ENCODE assay signal across 9 cellular contexts in genomic region chr5:151051066-151051930, GRCh38. TPM values are rescaled to one million over a fixed set of nuclear protein-coding genes. Genes with fewer than 3 reads are reported as not detected.
DNase-seq lines count a peak whose midpoint lies in the region; ATAC-seq, FAIRE-seq and TF ChIP-seq lines count a peak whose summit lies in the region.
"Had no signal": no experiment of that assay in that cellular context is flagged by ENCODE, and none has a peak within 500 bp of the region (broad histone marks: within the 10 kb centered on the region; RNA-seq: fewer than 3 reads in every experiment).

No MANE protein-coding gene starts in this region.

- H3K36me3 Mint-ChIP-seq in CD4-positive, CD25-positive, alpha-beta regulatory T cell: peaks cover 58% of the 10 kb centered on the region
- peaks cover 22% of the 10 kb centered on the region for H3K36me3 Mint-ChIP-seq in type B pancreatic cell

- no peak for FAIRE-seq in pancreas (lab: Jason Lieb, UNC)

- WGBS in pancreas, 2 donors: 65 to 71% methylated on average over 6 of the region's 6 CpGs

- H3K4me1 Mint-ChIP-seq in CD4-positive, CD25-positive, alpha-beta regulatory T cell: peaks cover 0 to 31% (median 15%) of the 10 kb centered on the region in 4 donors
- no peaks in the 10 kb centered on the region for H3K4me1 Mint-ChIP-seq in type B pancreatic cell (ENCODE audit: unreplicated experiment)

- H3K27me3 ChIP-seq in CD4-positive, CD25-positive, alpha-beta regulatory T cell (ENCODE audit: control insufficient read depth, insufficient read depth, low read length): no peaks in the 10 kb centered on the region
- H3K27me3 ChIP-seq in SJSA1 (replicated peaks) (no peaks in the 10 kb centered on the region), pancreas (no peaks in the 10 kb centered on the region)

- peak; percentile 77 to 80 for ATAC-seq in CD4-positive, CD25-positive, alpha-beta regulatory T cell (ENCODE audit: low read depth in 2 of 2)
- ATAC-seq in GM19372 (IDR thresholded peaks at IDR 0.05; ENCODE audit: low read depth, unreplicated experiment) (peak; percentile 76), HG03571 (IDR thresholded peaks at IDR 0.05; ENCODE audit: unreplicated experiment) (peak; percentile 63), pancreas (peak; percentile 72 to 93 (median 88))

- H3K4me3 ChIP-seq in CD4-positive, CD25-positive, alpha-beta regulatory T cell (ENCODE audit: low read depth, low read length): no peak overlapping the region
- H3K4me3 ChIP-seq in SJSA1 (no peak overlapping the region), pancreas (no peak overlapping the region)

- peaks cover 94% of the 10 kb centered on the region for H3K36me3 ChIP-seq in CD4-positive, CD25-positive, alpha-beta regulatory T cell (ENCODE audit: control insufficient read depth, insufficient read depth, low read length)
- H3K36me3 ChIP-seq in SJSA1 (peaks cover 96% of the 10 kb centered on the region), pancreas (peaks cover 0 to 43% (median 15%) of the 10 kb centered on the region in 3 donors)

- H3K27me3 Mint-ChIP-seq in CD4-positive, CD25-positive, alpha-beta regulatory T cell: no peaks in the 10 kb centered on the region
- H3K27me3 Mint-ChIP-seq in type B pancreatic cell: no peaks in the 10 kb centered on the region

- H3K9me3 Mint-ChIP-seq in CD4-positive, CD25-positive, alpha-beta regulatory T cell: no peaks in the 10 kb centered on the region
- no peaks in the 10 kb centered on the region for H3K9me3 Mint-ChIP-seq in type B pancreatic cell

- H3K27ac ChIP-seq in CD4-positive, CD25-positive, alpha-beta regulatory T cell (ENCODE audit: insufficient read depth, low read length, poor library complexity, severe bottlenecking): no peak overlapping the region
- H3K27ac ChIP-seq in SJSA1 (no peak overlapping the region), pancreas (no peak overlapping the region)

- no peaks in the 10 kb centered on the region for H3K9me3 ChIP-seq in CD4-positive, CD25-positive, alpha-beta regulatory T cell (ENCODE audit: control insufficient read depth in 2 of 2, low read length in 2 of 2)
- no peaks in the 10 kb centered on the region for H3K9me3 ChIP-seq in SJSA1 (replicated peaks)
- H3K9me3 ChIP-seq in pancreas: no peaks in the 10 kb centered on the region

- intact Hi-C loops in pancreas (cut with DNase I): loop anchor here in 1 of 3 donors (5.0 kb wide), 1 partner anchor 66 kb away; no protein-coding TSS in a partner anchor

- peak; percentile 48 to 80 (median 67) for DNase-seq in CD4-positive, CD25-positive, alpha-beta regulatory T cell
- peak; percentile 77 to 87 for DNase-seq in SJSA1 (ENCODE audit: low read depth in 1 of 2, low spot score in 2 of 2)
- DNase-seq in activated gamma-delta T cell treated with anti-CD3 and anti-CD28 coated beads, Interleukin-2, amount 50 U/mL, for 16 hours (ENCODE audit: low read depth): peak; percentile 52
- peak; percentile 77 for DNase-seq in germinal center (ENCODE audit: low spot score)
- DNase-seq in pancreas: peak in 5 of 6 donors; percentile 63 to 85 (median 78)
- peak; percentile 79 for DNase-seq in type B pancreatic cell (ENCODE audit: extremely low spot score, unreplicated experiment)

- H3K27ac Mint-ChIP-seq in CD4-positive, CD25-positive, alpha-beta regulatory T cell: peak overlapping the region; percentile 72 to 78 (median 74)
- H3K27ac Mint-ChIP-seq in type B pancreatic cell: no peak overlapping the region

- TF ChIP-seq CTCF in pancreas (IDR thresholded peaks at IDR 0.05): peak; percentile 58 to 74 (median 64)
- TF ChIP-seq CTCF in type B pancreatic cell (conservative IDR thresholded peaks at IDR 0.05): peak; percentile 88

- no peak overlapping the region for H3K4me3 Mint-ChIP-seq in CD4-positive, CD25-positive, alpha-beta regulatory T cell
- H3K4me3 Mint-ChIP-seq in type B pancreatic cell: no peak overlapping the region

- H3K4me1 ChIP-seq in CD4-positive, CD25-positive, alpha-beta regulatory T cell (ENCODE audit: control insufficient read depth, insufficient read depth, low read length, poor library complexity, severe bottlenecking): no peaks in the 10 kb centered on the region
- H3K4me1 ChIP-seq in SJSA1 (replicated peaks) (peaks cover 19% of the 10 kb centered on the region), pancreas (peaks cover 0 to 4% (median 0%) of the 10 kb centered on the region in 3 donors)

RNA-seq across cellular contexts. Expression of gene TNIP1, which starts 29.5 kb away (rescaled TPM):
- 259 TPM for total RNA-seq in CD4-positive, CD25-positive, alpha-beta regulatory T cell
- 10 to 100 TPM; 46.9 to 71.5 (median 59.8) TPM for polyA plus RNA-seq in CD4-positive, CD25-positive, alpha-beta regulatory T cell
- total RNA-seq in SJSA1 (2014; rRNA removed; shearing (Covaris generic)): 263 and 296 TPM in 2 replicates
- total RNA-seq in pancreas (100 to 1,000 TPM in 1 of 6 donors, 10 to 100 TPM in 5; 66.3 to 118 (median 71.0) TPM), type B pancreatic cell (ENCODE audit: low replicate concordance) (63.6 and 89.2 TPM in 2 replicates)
- polyA plus RNA-seq in pancreas: 10 to 100 TPM; 36.4 to 54.7 TPM

RNA-seq across cellular contexts. Expression of gene GPX3, which starts 30.9 kb away (rescaled TPM):
- total RNA-seq in CD4-positive, CD25-positive, alpha-beta regulatory T cell: 1.2 TPM
- 1 to 10 TPM in 2 of 4 donors, under 1 TPM in 2; 0.52 to 1.3 (median 0.81) TPM for polyA plus RNA-seq in CD4-positive, CD25-positive, alpha-beta regulatory T cell
- 10.5 and 12.2 TPM in 2 replicates for total RNA-seq in SJSA1 (2014; rRNA removed; shearing (Covaris generic))
- total RNA-seq in pancreas: 100 to 1,000 TPM in 1 of 6 donors, 10 to 100 TPM in 5; 26.3 to 131 (median 46.5) TPM
- polyA plus RNA-seq in pancreas: 100 to 1,000 TPM; 271 to 298 TPM
- 18.4 and 19.7 TPM in 2 replicates for total RNA-seq in type B pancreatic cell (ENCODE audit: low replicate concordance)
- total RNA-seq: T-helper 2 cell treated with Interferon-gamma antibody and Interleukin-4, amounts not matched to agents 100 ng/mL and 5 ng/mL, for 36 hours had no signal
